1 cellular context compared by ENCODE assay signal in genomic region chr2:21096458-21096857, GRCh38.
TF ChIP-seq lines count a peak whose summit lies in the region.

No MANE protein-coding gene starts in this region.

TF ChIP-seq in HepG2, 621 proteins besides CTCF, POLR2A, EP300 and RAD21 (continued from another document):
- TF ChIP-seq ZNF512 (CRISPR knock-in tag; IDR thresholded peaks at IDR 0.05) (no peak), GABPB1 (CRISPR knock-in tag; IDR thresholded peaks at IDR 0.05) (no peak), ARID5B (CRISPR knock-in tag; IDR thresholded peaks at IDR 0.05) (peak; percentile 66), ZBTB21 (CRISPR knock-in tag; IDR thresholded peaks at IDR 0.05) (no peak), REL (CRISPR knock-in tag; conservative IDR thresholded peaks at IDR 0.05) (no peak), RFXANK (CRISPR knock-in tag; IDR thresholded peaks at IDR 0.05) (no peak), CEBPG (CRISPR knock-in tag; IDR thresholded peaks at IDR 0.05) (peak; percentile 94), ZNF768 (CRISPR knock-in tag; IDR thresholded peaks at IDR 0.05) (no peak), FOXO1 (CRISPR knock-in tag; IDR thresholded peaks at IDR 0.05) (no peak), HNF4A (CRISPR knock-in tag; IDR thresholded peaks at IDR 0.05) (0 out of 2 replicates have a peak, but pooled peaks have one; percentile 18), CENPX (CRISPR knock-in tag; IDR thresholded peaks at IDR 0.05) (no peak), ZNF572 (CRISPR knock-in tag; IDR thresholded peaks at IDR 0.05) (no peak), SOX5 (CRISPR knock-in tag; IDR thresholded peaks at IDR 0.05; ENCODE audit: borderline replicate concordance) (peak; percentile 61; the same call in 1 of the 2 replicates), KDM4B (CRISPR knock-in tag; IDR thresholded peaks at IDR 0.05) (no peak), CEBPB (IDR thresholded peaks at IDR 0.05; ENCODE audit: borderline replicate concordance, low read depth, low read length) (peak; percentile 99), ZNF614 (CRISPR knock-in tag; IDR thresholded peaks at IDR 0.05; ENCODE audit: borderline replicate concordance) (0 out of 2 replicates have a peak, but pooled peaks have one; percentile 20), DNMT1 (CRISPR knock-in tag; IDR thresholded peaks at IDR 0.05) (no peak)
